ENCODE assay signal across 1 cellular context in genomic region chr4:153067376-153067775, GRCh38.
A peak's percentile ranks its signal among the peaks of the same experiment; 100 is the strongest.
TF ChIP-seq lines count a peak whose summit lies in the region.

No MANE protein-coding gene starts in this region.

TF ChIP-seq in HepG2, 621 proteins besides CTCF, POLR2A, EP300 and RAD21 (continued from another document and continues in another):
- TF ChIP-seq, protein P1, sequence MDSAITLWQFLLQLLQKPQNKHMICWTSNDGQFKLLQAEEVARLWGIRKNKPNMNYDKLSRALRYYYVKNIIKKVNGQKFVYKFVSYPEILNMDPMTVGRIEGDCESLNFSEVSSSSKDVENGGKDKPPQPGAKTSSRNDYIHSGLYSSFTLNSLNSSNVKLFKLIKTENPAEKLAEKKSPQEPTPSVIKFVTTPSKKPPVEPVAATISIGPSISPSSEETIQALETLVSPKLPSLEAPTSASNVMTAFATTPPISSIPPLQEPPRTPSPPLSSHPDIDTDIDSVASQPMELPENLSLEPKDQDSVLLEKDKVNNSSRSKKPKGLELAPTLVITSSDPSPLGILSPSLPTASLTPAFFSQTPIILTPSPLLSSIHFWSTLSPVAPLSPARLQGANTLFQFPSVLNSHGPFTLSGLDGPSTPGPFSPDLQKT (CRISPR knock-in tag; IDR thresholded peaks at IDR 0.05; ENCODE audit: borderline replicate concordance), result no peak
- no peak for TF ChIP-seq FOXA1 (IDR thresholded peaks at IDR 0.05)
- TF ChIP-seq FOXA1 (CRISPR knock-in tag; IDR thresholded peaks at IDR 0.05), result peak; percentile 61
- TF ChIP-seq ZNF761 (CRISPR knock-in tag; conservative IDR thresholded peaks at IDR 0.05), result no peak
- TF ChIP-seq AHR (CRISPR knock-in tag; IDR thresholded peaks at IDR 0.05), result no peak
- no peak for TF ChIP-seq ZNF501 (CRISPR knock-in tag; IDR thresholded peaks at IDR 0.05)
- 0 out of 2 replicates have a peak, but pooled peaks have one; percentile 24 for TF ChIP-seq ZMYM4 (CRISPR knock-in tag; IDR thresholded peaks at IDR 0.05)
- TF ChIP-seq PCBP1 (IDR thresholded peaks at IDR 0.05; ENCODE audit: borderline replicate concordance, low read depth, low read length), result no peak
- no peak for TF ChIP-seq ZNF790 (CRISPR knock-in tag; IDR thresholded peaks at IDR 0.05; ENCODE audit: borderline replicate concordance)
- no peak for TF ChIP-seq ZNF619 (CRISPR knock-in tag; IDR thresholded peaks at IDR 0.05)
- TF ChIP-seq CCDC6 (CRISPR knock-in tag; IDR thresholded peaks at IDR 0.05), result no peak
- no peak for TF ChIP-seq SPEN (CRISPR knock-in tag; IDR thresholded peaks at IDR 0.05; ENCODE audit: low read depth)
- TF ChIP-seq IKZF1 (IDR thresholded peaks at IDR 0.05), result no peak
- no peak for TF ChIP-seq TERF1 (CRISPR knock-in tag; IDR thresholded peaks at IDR 0.05)
- no peak for TF ChIP-seq ZEB1 (IDR thresholded peaks at IDR 0.05; ENCODE audit: insufficient replicate concordance, low read depth)
- TF ChIP-seq, protein P2, sequence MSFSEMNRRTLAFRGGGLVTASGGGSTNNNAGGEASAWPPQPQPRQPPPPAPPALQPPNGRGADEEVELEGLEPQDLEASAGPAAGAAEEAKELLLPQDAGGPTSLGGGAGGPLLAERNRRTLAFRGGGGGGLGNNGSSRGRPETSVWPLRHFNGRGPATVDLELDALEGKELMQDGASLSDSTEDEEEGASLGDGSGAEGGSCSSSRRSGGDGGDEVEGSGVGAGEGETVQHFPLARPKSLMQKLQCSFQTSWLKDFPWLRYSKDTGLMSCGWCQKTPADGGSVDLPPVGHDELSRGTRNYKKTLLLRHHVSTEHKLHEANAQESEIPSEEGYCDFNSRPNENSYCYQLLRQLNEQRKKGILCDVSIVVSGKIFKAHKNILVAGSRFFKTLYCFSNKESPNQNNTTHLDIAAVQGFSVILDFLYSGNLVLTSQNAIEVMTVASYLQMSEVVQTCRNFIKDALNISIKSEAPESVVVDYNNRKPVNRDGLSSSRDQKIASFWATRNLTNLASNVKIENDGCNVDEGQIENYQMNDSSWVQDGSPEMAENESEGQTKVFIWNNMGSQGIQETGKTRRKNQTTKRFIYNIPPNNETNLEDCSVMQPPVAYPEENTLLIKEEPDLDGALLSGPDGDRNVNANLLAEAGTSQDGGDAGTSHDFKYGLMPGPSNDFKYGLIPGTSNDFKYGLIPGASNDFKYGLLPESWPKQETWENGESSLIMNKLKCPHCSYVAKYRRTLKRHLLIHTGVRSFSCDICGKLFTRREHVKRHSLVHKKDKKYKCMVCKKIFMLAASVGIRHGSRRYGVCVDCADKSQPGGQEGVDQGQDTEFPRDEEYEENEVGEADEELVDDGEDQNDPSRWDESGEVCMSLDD (CRISPR knock-in tag; IDR thresholded peaks at IDR 0.05; ENCODE audit: borderline replicate concordance), result peak; percentile 32; the same call in 1 of the 2 replicates
- TF ChIP-seq ZNF563 (CRISPR knock-in tag; IDR thresholded peaks at IDR 0.05), result no peak
- no peak for TF ChIP-seq ZNF775 (CRISPR knock-in tag; IDR thresholded peaks at IDR 0.05; ENCODE audit: borderline replicate concordance)
- TF ChIP-seq ERF (CRISPR knock-in tag; IDR thresholded peaks at IDR 0.05), result no peak
- no peak for TF ChIP-seq GRHL1 (CRISPR knock-in tag; conservative IDR thresholded peaks at IDR 0.05)
- TF ChIP-seq ZNF230 (CRISPR knock-in tag; IDR thresholded peaks at IDR 0.05), result no peak
- no peak for TF ChIP-seq ZNF572 (CRISPR knock-in tag; IDR thresholded peaks at IDR 0.05)
- TF ChIP-seq FOXJ3 (CRISPR knock-in tag; IDR thresholded peaks at IDR 0.05; ENCODE audit: borderline replicate concordance), result no peak; the same call in 1 of the 2 replicates
- TF ChIP-seq RBAK (CRISPR knock-in tag; IDR thresholded peaks at IDR 0.05), result peak; percentile 81; the same call in 1 of the 2 replicates
- TF ChIP-seq NCOA5 (CRISPR knock-in tag; IDR thresholded peaks at IDR 0.05), result no peak
- TF ChIP-seq CENPX (CRISPR knock-in tag; IDR thresholded peaks at IDR 0.05), result no peak
- TF ChIP-seq PCBP2 (optimal IDR thresholded peaks at IDR 0.05; ENCODE audit: low read depth, low read length, poor library complexity, severe bottlenecking), result no peak
- no peak for TF ChIP-seq RBFOX2 (IDR thresholded peaks at IDR 0.05; ENCODE audit: low read depth, low read length)
- peak; percentile 56; the same call in 1 of the 2 replicates for TF ChIP-seq POGZ (CRISPR knock-in tag; IDR thresholded peaks at IDR 0.05)
- TF ChIP-seq SMYD3 (CRISPR knock-in tag; IDR thresholded peaks at IDR 0.05), result no peak
- TF ChIP-seq HNRNPLL (IDR thresholded peaks at IDR 0.05; ENCODE audit: low read depth, low read length, poor library complexity, severe bottlenecking), result no peak
- TF ChIP-seq ZNF678 (CRISPR knock-in tag; IDR thresholded peaks at IDR 0.05), result no peak
- no peak for TF ChIP-seq ATF4 (CRISPR knock-in tag; IDR thresholded peaks at IDR 0.05)
- TF ChIP-seq ZNF749 (CRISPR knock-in tag; IDR thresholded peaks at IDR 0.05; ENCODE audit: borderline replicate concordance), result no peak
- no peak for TF ChIP-seq SYNCRIP (IDR thresholded peaks at IDR 0.05; ENCODE audit: insufficient read depth, low read depth, low read length)
- TF ChIP-seq RNF2 (conservative IDR thresholded peaks at IDR 0.05; ENCODE audit: low read depth), result no peak
- TF ChIP-seq HNRNPK (IDR thresholded peaks at IDR 0.05; ENCODE audit: low read depth, low read length, poor library complexity, severe bottlenecking), result no peak
- no peak for TF ChIP-seq SKI (IDR thresholded peaks at IDR 0.05; ENCODE audit: partially characterized antibody)
- TF ChIP-seq, protein P3, sequence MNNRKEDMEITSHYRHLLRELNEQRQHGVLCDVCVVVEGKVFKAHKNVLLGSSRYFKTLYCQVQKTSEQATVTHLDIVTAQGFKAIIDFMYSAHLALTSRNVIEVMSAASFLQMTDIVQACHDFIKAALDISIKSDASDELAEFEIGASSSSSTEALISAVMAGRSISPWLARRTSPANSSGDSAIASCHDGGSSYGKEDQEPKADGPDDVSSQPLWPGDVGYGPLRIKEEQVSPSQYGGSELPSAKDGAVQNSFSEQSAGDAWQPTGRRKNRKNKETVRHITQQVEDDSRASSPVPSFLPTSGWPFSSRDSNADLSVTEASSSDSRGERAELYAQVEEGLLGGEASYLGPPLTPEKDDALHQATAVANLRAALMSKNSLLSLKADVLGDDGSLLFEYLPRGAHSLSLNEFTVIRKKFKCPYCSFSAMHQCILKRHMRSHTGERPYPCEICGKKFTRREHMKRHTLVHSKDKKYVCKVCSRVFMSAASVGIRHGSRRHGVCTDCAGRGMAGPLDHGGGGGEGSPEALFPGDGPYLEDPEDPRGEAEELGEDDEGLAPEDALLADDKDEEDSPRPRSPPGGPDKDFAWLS (CRISPR knock-in tag; IDR thresholded peaks at IDR 0.05; ENCODE audit: borderline replicate concordance), result no peak
- no peak for TF ChIP-seq KMT2A (CRISPR knock-in tag; IDR thresholded peaks at IDR 0.05)
- TF ChIP-seq TARDBP (CRISPR knock-in tag; IDR thresholded peaks at IDR 0.05), result 0 out of 2 replicates have a peak, but pooled peaks have one; percentile 38
- TF ChIP-seq ZNF780A (CRISPR knock-in tag; IDR thresholded peaks at IDR 0.05), result no peak
- TF ChIP-seq MTERF4 (CRISPR knock-in tag; IDR thresholded peaks at IDR 0.05), result no peak
- no peak for TF ChIP-seq ARHGAP35 (CRISPR knock-in tag; IDR thresholded peaks at IDR 0.05; ENCODE audit: borderline replicate concordance)
- TF ChIP-seq KDM2A (CRISPR knock-in tag; IDR thresholded peaks at IDR 0.05; ENCODE audit: borderline replicate concordance, low read depth), result peak; percentile 35; the same call in 1 of the 2 replicates
- no peak for TF ChIP-seq NONO (IDR thresholded peaks at IDR 0.05)
- TF ChIP-seq NONO (CRISPR knock-in tag; conservative IDR thresholded peaks at IDR 0.05), result no peak
- TF ChIP-seq CBX5 (CRISPR knock-in tag; IDR thresholded peaks at IDR 0.05; ENCODE audit: borderline replicate concordance), result peak; percentile 59; the same call in 1 of the 2 replicates
- TF ChIP-seq ZNF512B (CRISPR knock-in tag; IDR thresholded peaks at IDR 0.05; ENCODE audit: borderline replicate concordance), result no peak
- no peak for TF ChIP-seq PRPF4 (IDR thresholded peaks at IDR 0.05; ENCODE audit: low read depth, low read length, poor library complexity, severe bottlenecking)
- no peak for TF ChIP-seq MEF2D (CRISPR knock-in tag; IDR thresholded peaks at IDR 0.05)
- TF ChIP-seq SCMH1 (CRISPR knock-in tag; IDR thresholded peaks at IDR 0.05; ENCODE audit: borderline replicate concordance), result no peak
- no peak for TF ChIP-seq YY1 (IDR thresholded peaks at IDR 0.05; ENCODE audit: insufficient read depth, insufficient replicate concordance, low read depth, low read length)
- no peak for TF ChIP-seq ZNF343 (CRISPR knock-in tag; IDR thresholded peaks at IDR 0.05)
- no peak for TF ChIP-seq ETS1 (CRISPR knock-in tag; IDR thresholded peaks at IDR 0.05)
- TF ChIP-seq AKAP8 (CRISPR knock-in tag; IDR thresholded peaks at IDR 0.05), result no peak
- TF ChIP-seq RBM22 (optimal IDR thresholded peaks at IDR 0.05; ENCODE audit: low read length), result no peak
- TF ChIP-seq MTF1 (CRISPR knock-in tag; IDR thresholded peaks at IDR 0.05), result no peak
- no peak for TF ChIP-seq ARNT2 (CRISPR knock-in tag; IDR thresholded peaks at IDR 0.05; ENCODE audit: low read depth)
